Comparison of ENCODE assay signal across 21 cellular contexts in genomic region chr4:89269267-89269666, GRCh38.
"Had no signal": no experiment of that assay in that cellular context is flagged by ENCODE, and none has a peak within 500 bp of the region (broad histone marks: within the 10 kb centered on the region; RNA-seq: fewer than 3 reads in every experiment).

No MANE protein-coding gene starts in this region.

- H3K4me1 ChIP-seq: suprapubic skin had no signal

- H3K27ac ChIP-seq: body of pancreas, skin epidermis, suprapubic skin had no signal

- H3K9me3 ChIP-seq: body of pancreas, suprapubic skin had no signal

- H3K4me1 Mint-ChIP-seq: mesothelial cell of epicardium had no signal

- DNase-seq: activated CD4-positive, alpha-beta memory T cell treated with anti-CD3 and anti-CD28 coated beads, Interleukin-2, amount 10 ng/mL, durations not matched to agents 7 days and 5 days; activated CD4-positive, alpha-beta T cell treated with anti-CD3 and anti-CD28 coated beads for 4 hours; activated CD8-positive, alpha-beta memory T cell treated with anti-CD3 and anti-CD28 coated beads, Interleukin-2, amount 10 ng/mL, durations not matched to agents 7 days and 5 days; activated effector memory CD4-positive, alpha-beta T cell treated with anti-CD3 and anti-CD28 coated beads, Interleukin-2, amount 50 U/mL, for 16 hours; activated naive CD8-positive, alpha-beta T cell treated with anti-CD3 and anti-CD28 coated beads for 36 hours; activated T-cell treated with anti-CD3 and anti-CD28 coated beads, Interleukin-2, amount 50 U/mL, for 4 hours; body of pancreas; erythroblast; foreskin melanocyte; glutamatergic neuron; hypothalamus; kidney; stimulated activated CD4-positive, alpha-beta T cell treated with anti-CD3 and anti-CD28 coated beads, Interleukin-15, amount 100 ng/mL, for 24 hours; stimulated activated CD4-positive, alpha-beta T cell treated with anti-CD3 and anti-CD28 coated beads, Interleukin-2, amount 100 ng/mL, for 48 hours; stimulated activated naive CD8-positive, alpha-beta T cell treated with anti-CD3 and anti-CD28 coated beads, Interleukin-15, amount 100 ng/mL, for 72 hours had no signal

- H3K27me3 ChIP-seq: body of pancreas, suprapubic skin had no signal

- H3K4me3 ChIP-seq: body of pancreas, skin epidermis, suprapubic skin had no signal

- H3K4me3 Mint-ChIP-seq: activated CD4-positive, alpha-beta memory T cell treated with anti-CD3 and anti-CD28 coated beads, Interleukin-2, amount 10 ng/mL, durations not matched to agents 7 days and 5 days; activated CD8-positive, alpha-beta memory T cell treated with anti-CD3 and anti-CD28 coated beads, Interleukin-2, amount 10 ng/mL, durations not matched to agents 7 days and 5 days; activated naive CD8-positive, alpha-beta T cell treated with anti-CD3 and anti-CD28 coated beads for 36 hours; activated T-cell treated with anti-CD3 and anti-CD28 coated beads, Interleukin-2, amount 50 U/mL, for 4 hours; mesothelial cell of epicardium; stimulated activated naive CD8-positive, alpha-beta T cell treated with anti-CD3 and anti-CD28 coated beads, Interleukin-15, amount 100 ng/mL, for 72 hours; WTC11 had no signal

- H3K27me3 Mint-ChIP-seq: activated CD4-positive, alpha-beta memory T cell treated with anti-CD3 and anti-CD28 coated beads, Interleukin-2, amount 10 ng/mL, durations not matched to agents 7 days and 5 days; activated CD8-positive, alpha-beta memory T cell treated with anti-CD3 and anti-CD28 coated beads, Interleukin-2, amount 10 ng/mL, durations not matched to agents 7 days and 5 days; activated naive CD8-positive, alpha-beta T cell treated with anti-CD3 and anti-CD28 coated beads for 36 hours; progenitor cell of endocrine pancreas; stimulated activated naive CD8-positive, alpha-beta T cell treated with anti-CD3 and anti-CD28 coated beads, Interleukin-15, amount 100 ng/mL, for 72 hours had no signal

- H3K9me3 Mint-ChIP-seq: activated CD4-positive, alpha-beta memory T cell treated with anti-CD3 and anti-CD28 coated beads, Interleukin-2, amount 10 ng/mL, durations not matched to agents 7 days and 5 days had no signal

- H3K36me3 Mint-ChIP-seq: mesothelial cell of epicardium, WTC11 had no signal

- ATAC-seq: activated CD8-positive, alpha-beta memory T cell treated with anti-CD3 and anti-CD28 coated beads, Interleukin-2, amount 10 ng/mL, durations not matched to agents 7 days and 5 days; activated T-cell treated with anti-CD3 and anti-CD28 coated beads, Interleukin-2, amount 50 U/mL, for 4 hours; body of pancreas; left lobe of liver; stimulated activated naive CD8-positive, alpha-beta T cell treated with anti-CD3 and anti-CD28 coated beads, Interleukin-15, amount 100 ng/mL, for 72 hours; WTC11 had no signal

- H3K36me3 ChIP-seq: suprapubic skin had no signal

- H3K27ac Mint-ChIP-seq: activated CD4-positive, alpha-beta memory T cell treated with anti-CD3 and anti-CD28 coated beads, Interleukin-2, amount 10 ng/mL, durations not matched to agents 7 days and 5 days; activated CD8-positive, alpha-beta memory T cell treated with anti-CD3 and anti-CD28 coated beads, Interleukin-2, amount 10 ng/mL, durations not matched to agents 7 days and 5 days; activated naive CD8-positive, alpha-beta T cell treated with anti-CD3 and anti-CD28 coated beads for 36 hours; mesothelial cell of epicardium; progenitor cell of endocrine pancreas; stimulated activated naive CD8-positive, alpha-beta T cell treated with anti-CD3 and anti-CD28 coated beads, Interleukin-15, amount 100 ng/mL, for 72 hours; WTC11 had no signal
